In the genomic region with DNA sequence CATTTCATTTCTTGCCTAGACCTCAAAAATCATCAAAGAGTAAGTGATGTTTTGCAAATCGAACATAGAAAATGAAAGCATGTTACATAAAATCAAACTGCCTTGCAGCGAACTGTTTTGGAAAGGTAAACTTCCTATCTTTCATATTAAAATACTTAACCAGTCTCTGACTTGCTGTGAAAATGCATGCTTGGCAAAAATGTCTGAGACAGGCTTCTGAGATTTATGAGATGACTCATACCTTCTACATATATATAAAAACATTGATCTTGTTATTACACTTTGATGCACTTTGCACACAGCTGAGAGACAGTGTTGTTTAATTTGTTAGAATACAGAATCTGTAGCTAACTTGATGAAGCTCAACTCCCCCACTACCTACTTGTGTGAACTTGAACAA, we compare ENCODE assay signal across 14 cellular contexts.
DNase-seq lines count a peak whose midpoint lies in the region; ATAC-seq and TF ChIP-seq lines count a peak whose summit lies in the region.
"Had no signal": no experiment of that assay in that cellular context is flagged by ENCODE, and none has a peak within 500 bp of the region (broad histone marks: within the 10 kb centered on the region; RNA-seq: fewer than 3 reads in every experiment).

No MANE protein-coding gene starts in this region.

- no peaks in the 10 kb centered on the region for H3K36me3 Mint-ChIP-seq in activated T-cell treated with anti-CD3 and anti-CD28 coated beads, Interleukin-2, amount 50 U/mL, for 72 hours (ENCODE audit: insufficient read depth in 2 of 2)

- H3K27me3 Mint-ChIP-seq in activated T-cell treated with anti-CD3 and anti-CD28 coated beads, Interleukin-2, amount 50 U/mL, for 72 hours (ENCODE audit: low read depth), result peaks cover 6% of the 10 kb centered on the region
- H3K27me3 Mint-ChIP-seq: central memory CD8-positive, alpha-beta T cell; naive B cell had no signal

- no peak for TF ChIP-seq CTCF in fibroblast of lung (conservative IDR thresholded peaks at IDR 0.05 in 1 of 2, IDR thresholded peaks at IDR 0.05 in 1 of 2; ENCODE audit: low read depth in 1 of 2, low read length in 2 of 2)
- no peak for TF ChIP-seq CTCF in GM20000 (IDR thresholded peaks at IDR 0.05; ENCODE audit: extremely low read depth, missing control alignments)

- H3K4me1 ChIP-seq in fibroblast of lung (ENCODE audit: control insufficient read depth, extremely low read depth, insufficient read depth, low read length), result no peaks in the 10 kb centered on the region
- H3K4me1 ChIP-seq: SJSA1 had no signal

- H3K9me3 ChIP-seq in fibroblast of lung (ENCODE audit: control insufficient read depth, insufficient read depth, low read depth, low read length), result no peaks in the 10 kb centered on the region
- H3K9me3 ChIP-seq: SJSA1 had no signal

- H3K9ac ChIP-seq in fibroblast of lung (ENCODE audit: insufficient read depth, low read length), result no peak overlapping the region

- H3K27ac ChIP-seq in fibroblast of lung (ENCODE audit: insufficient read depth, low read length), result no peak overlapping the region
- H3K27ac ChIP-seq: hepatocyte, SJSA1 had no signal

- H3K27me3 ChIP-seq in fibroblast of lung (ENCODE audit: control insufficient read depth, insufficient read depth, low read length), result no peaks in the 10 kb centered on the region
- H3K27me3 ChIP-seq: hepatocyte, SJSA1 had no signal

- H3K4me2 ChIP-seq in fibroblast of lung (ENCODE audit: extremely low read depth, insufficient read depth, low read length), result peak overlapping the region; percentile 68
- H3K4me2 ChIP-seq: hepatocyte had no signal

- H3K27ac Mint-ChIP-seq in activated T-cell treated with anti-CD3 and anti-CD28 coated beads, Interleukin-2, amount 50 U/mL, for 72 hours, result no peak overlapping the region
- H3K27ac Mint-ChIP-seq: naive B cell had no signal

- H3K9me3 Mint-ChIP-seq in activated T-cell treated with anti-CD3 and anti-CD28 coated beads, Interleukin-2, amount 50 U/mL, for 72 hours, result peaks cover 2 to 3% of the 10 kb centered on the region in 2 donors

- DNase-seq in activated T-cell treated with anti-CD3 and anti-CD28 coated beads, Interleukin-2, amount 50 U/mL, for 72 hours, result no peak
- no peak for DNase-seq in activated T-cell treated with anti-CD3 and anti-CD28 coated beads, Interleukin-2, amount 50 U/mL, for 1 hour
- DNase-seq in fibroblast of lung (ENCODE audit: low read depth in 2 of 2) (peak; percentile 36 to 75), OCI-M2 (lab: John Stamatoyannopoulos, UW; ENCODE audit: unreplicated experiment) (no peak), SW480 (ENCODE audit: low spot score) (no peak), GM20000 (ENCODE audit: low spot score) (no peak)
- DNase-seq: activated naive CD4-positive, alpha-beta T cell treated with anti-CD3 and anti-CD28 coated beads, Interleukin-2, amount 50 U/mL, for 16 hours; naive B cell had no signal

- no peak overlapping the region for H2AFZ ChIP-seq in fibroblast of lung (ENCODE audit: low read length)
- H2AFZ ChIP-seq: hepatocyte had no signal

- peaks cover 4% of the 10 kb centered on the region for H3K4me1 Mint-ChIP-seq in activated T-cell treated with anti-CD3 and anti-CD28 coated beads, Interleukin-2, amount 50 U/mL, for 72 hours (ENCODE audit: low read depth)
- H3K4me1 Mint-ChIP-seq: central memory CD8-positive, alpha-beta T cell; naive B cell had no signal

- H4K20me1 ChIP-seq in fibroblast of lung (ENCODE audit: control insufficient read depth, extremely low read depth, insufficient read depth, low read length), result peaks cover 2% of the 10 kb centered on the region

- H3K4me3 Mint-ChIP-seq in activated T-cell treated with anti-CD3 and anti-CD28 coated beads, Interleukin-2, amount 50 U/mL, for 72 hours, result peak overlapping the region; percentile 7 to 45
- H3K4me3 Mint-ChIP-seq: central memory CD8-positive, alpha-beta T cell; naive B cell had no signal

- ATAC-seq in activated T-cell treated with anti-CD3 and anti-CD28 coated beads, Interleukin-2, amount 50 U/mL, for 72 hours (replicated peaks in 1 of 2), result peak; percentile 25 to 36
- ATAC-seq in SK-N-SH treated with all-trans-retinoic acid at 6 μM for 48 hours, result peak; percentile 46
- no peak for ATAC-seq in HG02759 (IDR thresholded peaks at IDR 0.05; ENCODE audit: unreplicated experiment)
- ATAC-seq: left lobe of liver had no signal

- peak overlapping the region in 1 of 4 experiments; percentile 1 for H3K4me3 ChIP-seq in fibroblast of lung (replicated peaks in 1 of 4; ENCODE audit: control extremely low read depth in 1 of 4, insufficient read depth in 1 of 4, low read depth in 3 of 4, low read length in 4 of 4)
- H3K4me3 ChIP-seq: hepatocyte, SJSA1 had no signal

- H3K36me3 ChIP-seq in fibroblast of lung (ENCODE audit: control insufficient read depth, insufficient read depth, low read length), result no peaks in the 10 kb centered on the region
- H3K36me3 ChIP-seq: SJSA1 had no signal

- H3K79me2 ChIP-seq in fibroblast of lung (ENCODE audit: control insufficient read depth, insufficient read depth, low read length), result no peaks in the 10 kb centered on the region
- H3K79me2 ChIP-seq: hepatocyte had no signal

TF ChIP-seq in SK-N-SH treated with all-trans-retinoic acid at 6 μM for 48 hours, 23 proteins besides CTCF, POLR2A, EP300 and RAD21 (continues in another document):
- TF ChIP-seq SNAI2 (CRISPR knock-in tag; IDR thresholded peaks at IDR 0.05), result no peak
- TF ChIP-seq, protein P1, sequence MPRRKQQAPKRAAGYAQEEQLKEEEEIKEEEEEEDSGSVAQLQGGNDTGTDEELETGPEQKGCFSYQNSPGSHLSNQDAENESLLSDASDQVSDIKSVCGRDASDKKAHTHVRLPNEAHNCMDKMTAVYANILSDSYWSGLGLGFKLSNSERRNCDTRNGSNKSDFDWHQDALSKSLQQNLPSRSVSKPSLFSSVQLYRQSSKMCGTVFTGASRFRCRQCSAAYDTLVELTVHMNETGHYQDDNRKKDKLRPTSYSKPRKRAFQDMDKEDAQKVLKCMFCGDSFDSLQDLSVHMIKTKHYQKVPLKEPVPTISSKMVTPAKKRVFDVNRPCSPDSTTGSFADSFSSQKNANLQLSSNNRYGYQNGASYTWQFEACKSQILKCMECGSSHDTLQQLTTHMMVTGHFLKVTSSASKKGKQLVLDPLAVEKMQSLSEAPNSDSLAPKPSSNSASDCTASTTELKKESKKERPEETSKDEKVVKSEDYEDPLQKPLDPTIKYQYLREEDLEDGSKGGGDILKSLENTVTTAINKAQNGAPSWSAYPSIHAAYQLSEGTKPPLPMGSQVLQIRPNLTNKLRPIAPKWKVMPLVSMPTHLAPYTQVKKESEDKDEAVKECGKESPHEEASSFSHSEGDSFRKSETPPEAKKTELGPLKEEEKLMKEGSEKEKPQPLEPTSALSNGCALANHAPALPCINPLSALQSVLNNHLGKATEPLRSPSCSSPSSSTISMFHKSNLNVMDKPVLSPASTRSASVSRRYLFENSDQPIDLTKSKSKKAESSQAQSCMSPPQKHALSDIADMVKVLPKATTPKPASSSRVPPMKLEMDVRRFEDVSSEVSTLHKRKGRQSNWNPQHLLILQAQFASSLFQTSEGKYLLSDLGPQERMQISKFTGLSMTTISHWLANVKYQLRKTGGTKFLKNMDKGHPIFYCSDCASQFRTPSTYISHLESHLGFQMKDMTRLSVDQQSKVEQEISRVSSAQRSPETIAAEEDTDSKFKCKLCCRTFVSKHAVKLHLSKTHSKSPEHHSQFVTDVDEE (CRISPR knock-in tag; IDR thresholded peaks at IDR 0.05), result no peak
- TF ChIP-seq, protein P2, sequence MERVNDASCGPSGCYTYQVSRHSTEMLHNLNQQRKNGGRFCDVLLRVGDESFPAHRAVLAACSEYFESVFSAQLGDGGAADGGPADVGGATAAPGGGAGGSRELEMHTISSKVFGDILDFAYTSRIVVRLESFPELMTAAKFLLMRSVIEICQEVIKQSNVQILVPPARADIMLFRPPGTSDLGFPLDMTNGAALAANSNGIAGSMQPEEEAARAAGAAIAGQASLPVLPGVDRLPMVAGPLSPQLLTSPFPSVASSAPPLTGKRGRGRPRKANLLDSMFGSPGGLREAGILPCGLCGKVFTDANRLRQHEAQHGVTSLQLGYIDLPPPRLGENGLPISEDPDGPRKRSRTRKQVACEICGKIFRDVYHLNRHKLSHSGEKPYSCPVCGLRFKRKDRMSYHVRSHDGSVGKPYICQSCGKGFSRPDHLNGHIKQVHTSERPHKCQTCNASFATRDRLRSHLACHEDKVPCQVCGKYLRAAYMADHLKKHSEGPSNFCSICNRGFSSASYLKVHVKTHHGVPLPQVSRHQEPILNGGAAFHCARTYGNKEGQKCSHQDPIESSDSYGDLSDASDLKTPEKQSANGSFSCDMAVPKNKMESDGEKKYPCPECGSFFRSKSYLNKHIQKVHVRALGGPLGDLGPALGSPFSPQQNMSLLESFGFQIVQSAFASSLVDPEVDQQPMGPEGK (CRISPR knock-in tag; IDR thresholded peaks at IDR 0.05; ENCODE audit: borderline replicate concordance), result no peak
- no peak for TF ChIP-seq RARB (CRISPR knock-in tag; IDR thresholded peaks at IDR 0.05)
- no peak for TF ChIP-seq CSRNP3 (CRISPR knock-in tag; IDR thresholded peaks at IDR 0.05)
- TF ChIP-seq CSDC2 (CRISPR knock-in tag; IDR thresholded peaks at IDR 0.05), result no peak
- TF ChIP-seq ZNF565 (CRISPR knock-in tag; conservative IDR thresholded peaks at IDR 0.05; ENCODE audit: low read depth), result no peak
- TF ChIP-seq ARNTL (CRISPR knock-in tag; IDR thresholded peaks at IDR 0.05; ENCODE audit: borderline replicate concordance, low read depth), result no peak
- TF ChIP-seq ZNF8 (CRISPR knock-in tag; IDR thresholded peaks at IDR 0.05), result no peak
- no peak for TF ChIP-seq GLIS3 (CRISPR knock-in tag; IDR thresholded peaks at IDR 0.05)
- no peak for TF ChIP-seq TCF4 (CRISPR knock-in tag; IDR thresholded peaks at IDR 0.05; ENCODE audit: borderline replicate concordance)
- no peak for TF ChIP-seq PPARA (CRISPR knock-in tag; IDR thresholded peaks at IDR 0.05; ENCODE audit: borderline replicate concordance)
- no peak for TF ChIP-seq ZFP30 (CRISPR knock-in tag; IDR thresholded peaks at IDR 0.05)

Comparison
In these comparisons a context has a peak if more than half of its experiments do, and no peak if none do; other contexts are left out.
1. DNase-seq: peak in fibroblast of lung (2 of 2); none in activated T-cell treated with anti-CD3 and anti-CD28 coated beads, Interleukin-2, amount 50 U/mL, for 72 hours (0 of 2), activated T-cell treated with anti-CD3 and anti-CD28 coated beads, Interleukin-2, amount 50 U/mL, for 1 hour (single experiment), OCI-M2 (single experiment), SW480 (single experiment) and GM20000 (single experiment).